Comparison of ENCODE assay signal across 1 cellular context in the genomic region with DNA sequence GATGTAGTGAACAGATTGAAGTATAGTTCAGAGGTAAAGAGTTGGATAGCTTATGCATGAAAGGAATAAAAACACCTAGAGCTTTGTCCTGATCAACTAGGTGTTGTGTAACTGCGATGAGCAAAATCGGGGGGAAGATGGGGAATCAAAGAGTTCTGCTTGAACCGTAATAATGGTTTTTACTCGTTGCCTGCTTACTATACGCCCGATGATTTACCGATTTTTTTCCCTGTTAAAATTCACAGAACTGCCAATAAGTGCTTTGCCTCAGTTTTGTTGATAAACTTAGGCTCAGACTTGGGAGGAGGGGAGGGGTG.
TF ChIP-seq lines count a peak whose summit lies in the region.

No MANE protein-coding gene starts in this region.

TF ChIP-seq in neural cell, 6 proteins besides CTCF, POLR2A, EP300 and RAD21 (continued from another document):
- TF ChIP-seq, protein P1, sequence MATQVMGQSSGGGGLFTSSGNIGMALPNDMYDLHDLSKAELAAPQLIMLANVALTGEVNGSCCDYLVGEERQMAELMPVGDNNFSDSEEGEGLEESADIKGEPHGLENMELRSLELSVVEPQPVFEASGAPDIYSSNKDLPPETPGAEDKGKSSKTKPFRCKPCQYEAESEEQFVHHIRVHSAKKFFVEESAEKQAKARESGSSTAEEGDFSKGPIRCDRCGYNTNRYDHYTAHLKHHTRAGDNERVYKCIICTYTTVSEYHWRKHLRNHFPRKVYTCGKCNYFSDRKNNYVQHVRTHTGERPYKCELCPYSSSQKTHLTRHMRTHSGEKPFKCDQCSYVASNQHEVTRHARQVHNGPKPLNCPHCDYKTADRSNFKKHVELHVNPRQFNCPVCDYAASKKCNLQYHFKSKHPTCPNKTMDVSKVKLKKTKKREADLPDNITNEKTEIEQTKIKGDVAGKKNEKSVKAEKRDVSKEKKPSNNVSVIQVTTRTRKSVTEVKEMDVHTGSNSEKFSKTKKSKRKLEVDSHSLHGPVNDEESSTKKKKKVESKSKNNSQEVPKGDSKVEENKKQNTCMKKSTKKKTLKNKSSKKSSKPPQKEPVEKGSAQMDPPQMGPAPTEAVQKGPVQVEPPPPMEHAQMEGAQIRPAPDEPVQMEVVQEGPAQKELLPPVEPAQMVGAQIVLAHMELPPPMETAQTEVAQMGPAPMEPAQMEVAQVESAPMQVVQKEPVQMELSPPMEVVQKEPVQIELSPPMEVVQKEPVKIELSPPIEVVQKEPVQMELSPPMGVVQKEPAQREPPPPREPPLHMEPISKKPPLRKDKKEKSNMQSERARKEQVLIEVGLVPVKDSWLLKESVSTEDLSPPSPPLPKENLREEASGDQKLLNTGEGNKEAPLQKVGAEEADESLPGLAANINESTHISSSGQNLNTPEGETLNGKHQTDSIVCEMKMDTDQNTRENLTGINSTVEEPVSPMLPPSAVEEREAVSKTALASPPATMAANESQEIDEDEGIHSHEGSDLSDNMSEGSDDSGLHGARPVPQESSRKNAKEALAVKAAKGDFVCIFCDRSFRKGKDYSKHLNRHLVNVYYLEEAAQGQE (IDR thresholded peaks at IDR 0.05; ENCODE audit: borderline replicate concordance) = no peak
- TF ChIP-seq POLR2AphosphoS5 (IDR thresholded peaks at IDR 0.05) = no peak
- TF ChIP-seq SMC3 (conservative IDR thresholded peaks at IDR 0.05; ENCODE audit: poor library complexity) = no peak
- no peak for TF ChIP-seq TAF1 (IDR thresholded peaks at IDR 0.05; ENCODE audit: low read depth)
